Comparison of ENCODE assay signal across 1 cellular context in the genomic region with DNA sequence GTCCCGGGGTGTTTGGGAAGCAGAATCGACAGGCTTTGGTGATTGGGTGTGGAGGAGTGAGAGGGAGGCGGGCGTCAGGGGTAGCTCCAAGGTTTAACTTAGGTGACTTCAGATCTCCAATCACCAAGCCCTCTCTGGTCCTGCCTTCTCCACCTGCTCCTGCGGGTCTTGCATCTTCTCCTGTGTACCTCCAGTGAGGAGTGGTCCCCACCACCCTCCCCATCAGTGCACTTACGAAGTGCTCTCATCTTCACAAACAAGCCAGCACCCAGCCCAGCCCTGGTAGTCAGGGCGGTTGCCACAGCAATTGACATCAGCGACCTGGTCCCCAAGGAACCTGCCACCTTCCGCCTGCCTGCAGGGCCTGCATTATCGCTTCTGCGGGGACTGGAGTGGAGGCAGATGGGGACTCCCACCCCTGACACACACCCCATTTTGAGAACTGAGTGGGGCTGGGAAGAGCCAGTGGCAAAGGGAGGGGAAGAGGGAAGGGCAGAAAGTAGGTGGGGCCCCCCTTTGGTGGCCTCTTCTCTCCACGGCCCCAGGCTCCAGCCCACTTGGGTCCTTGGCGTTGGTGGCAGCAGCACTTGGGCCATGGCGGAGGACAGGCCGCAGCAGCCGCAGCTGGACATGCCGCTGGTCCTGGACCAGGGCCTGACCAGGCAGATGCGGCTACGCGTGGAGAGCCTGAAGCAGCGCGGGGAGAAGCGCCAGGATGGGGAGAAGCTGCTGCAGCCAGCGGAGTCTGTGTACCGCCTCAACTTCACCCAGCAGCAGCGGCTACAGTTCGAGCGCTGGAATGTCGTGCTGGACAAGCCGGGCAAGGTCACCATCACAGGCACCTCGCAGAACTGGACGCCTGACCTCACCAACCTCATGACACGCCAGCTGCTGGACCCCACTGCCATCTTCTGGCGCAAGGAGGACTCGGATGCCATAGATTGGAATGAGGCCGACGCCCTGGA.
TF ChIP-seq lines count a peak whose summit lies in the region.

A gene with protein sequence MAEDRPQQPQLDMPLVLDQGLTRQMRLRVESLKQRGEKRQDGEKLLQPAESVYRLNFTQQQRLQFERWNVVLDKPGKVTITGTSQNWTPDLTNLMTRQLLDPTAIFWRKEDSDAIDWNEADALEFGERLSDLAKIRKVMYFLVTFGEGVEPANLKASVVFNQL (plus strand): TSS at position 595 of the 965 bp plus-strand sequence. CDS start 0 bp downstream, at position 595.

TF ChIP-seq in K562, 482 proteins besides CTCF, POLR2A, EP300 and RAD21 (continued from another document):
- TF ChIP-seq, protein P1, sequence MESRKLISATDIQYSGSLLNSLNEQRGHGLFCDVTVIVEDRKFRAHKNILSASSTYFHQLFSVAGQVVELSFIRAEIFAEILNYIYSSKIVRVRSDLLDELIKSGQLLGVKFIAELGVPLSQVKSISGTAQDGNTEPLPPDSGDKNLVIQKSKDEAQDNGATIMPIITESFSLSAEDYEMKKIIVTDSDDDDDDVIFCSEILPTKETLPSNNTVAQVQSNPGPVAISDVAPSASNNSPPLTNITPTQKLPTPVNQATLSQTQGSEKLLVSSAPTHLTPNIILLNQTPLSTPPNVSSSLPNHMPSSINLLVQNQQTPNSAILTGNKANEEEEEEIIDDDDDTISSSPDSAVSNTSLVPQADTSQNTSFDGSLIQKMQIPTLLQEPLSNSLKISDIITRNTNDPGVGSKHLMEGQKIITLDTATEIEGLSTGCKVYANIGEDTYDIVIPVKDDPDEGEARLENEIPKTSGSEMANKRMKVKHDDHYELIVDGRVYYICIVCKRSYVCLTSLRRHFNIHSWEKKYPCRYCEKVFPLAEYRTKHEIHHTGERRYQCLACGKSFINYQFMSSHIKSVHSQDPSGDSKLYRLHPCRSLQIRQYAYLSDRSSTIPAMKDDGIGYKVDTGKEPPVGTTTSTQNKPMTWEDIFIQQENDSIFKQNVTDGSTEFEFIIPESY (CRISPR knock-in tag; IDR thresholded peaks at IDR 0.05), result 0 out of 2 replicates have a peak, but pooled peaks have one; percentile 45
